ENCODE assay signal across 1 cellular context in the genomic region with DNA sequence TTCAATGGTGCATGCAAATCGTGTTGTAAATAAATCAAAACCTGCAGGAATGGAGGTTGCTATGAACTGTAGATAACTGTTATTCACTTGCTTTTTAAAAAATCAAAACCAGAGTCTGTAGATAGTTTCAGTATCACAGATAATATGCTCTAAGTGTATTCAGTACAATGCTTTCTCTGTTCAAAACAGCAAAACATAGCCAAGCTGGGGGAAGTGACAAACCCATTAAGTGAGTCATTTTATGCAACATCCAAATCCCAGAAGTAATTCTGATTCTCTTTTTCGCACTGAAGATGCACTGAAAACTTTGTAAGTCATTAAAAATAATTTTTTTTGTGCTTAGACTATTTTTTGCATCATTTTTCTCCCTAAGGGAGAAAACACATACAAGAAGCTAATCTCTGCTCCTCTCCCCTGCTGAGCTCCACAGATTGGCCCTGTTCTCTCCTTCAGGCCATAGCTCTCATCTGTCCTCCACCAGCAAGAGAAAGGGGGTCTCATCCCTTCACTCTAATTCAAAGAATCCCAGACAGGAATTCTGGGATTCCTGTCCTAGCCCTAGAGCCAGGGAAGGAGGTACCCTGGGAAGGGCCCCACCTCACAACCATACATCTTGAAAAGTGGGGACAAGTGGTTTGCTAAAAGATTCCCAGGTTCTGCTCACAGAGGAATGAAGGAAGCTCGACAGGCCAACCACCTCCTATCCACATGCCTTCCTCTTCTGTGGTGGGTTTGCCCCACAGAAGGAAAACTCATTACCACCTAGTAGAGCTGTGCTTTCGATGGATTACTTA.
TF ChIP-seq lines count a peak whose summit lies in the region.

No MANE protein-coding gene starts in this region.

TF ChIP-seq in GM12878, 131 proteins besides CTCF, POLR2A, EP300 and RAD21 (continued from another document and continues in another):
- TF ChIP-seq REST (IDR thresholded peaks at IDR 0.05; ENCODE audit: low read depth, low read length) (no peak), RAD51 (IDR thresholded peaks at IDR 0.05) (no peak), TAF1 (IDR thresholded peaks at IDR 0.05; ENCODE audit: borderline replicate concordance, low read depth, low read length) (no peak), RELA (IDR thresholded peaks at IDR 0.05; ENCODE audit: borderline replicate concordance, partially characterized antibody) (no peak), ZNF274 (IDR thresholded peaks at IDR 0.05; ENCODE audit: insufficient read depth, insufficient read length) (no peak), SIX5 (IDR thresholded peaks at IDR 0.05; ENCODE audit: low read depth, low read length, severe bottlenecking) (no peak), CBFB (IDR thresholded peaks at IDR 0.05; ENCODE audit: low read depth) (no peak), RCOR1 (conservative IDR thresholded peaks at IDR 0.05; ENCODE audit: low read depth, low read length) (no peak), YBX1 (IDR thresholded peaks at IDR 0.05) (no peak), BACH1 (IDR thresholded peaks at IDR 0.05; ENCODE audit: borderline replicate concordance) (peak; percentile 60; the same call in 1 of the 2 replicates), RBBP5 (conservative IDR thresholded peaks at IDR 0.05) (no peak), SMAD1 (IDR thresholded peaks at IDR 0.05; ENCODE audit: low read depth, partially characterized antibody) (peak; percentile 59), CBX5 (IDR thresholded peaks at IDR 0.05; ENCODE audit: low read depth) (no peak), GABPA (IDR thresholded peaks at IDR 0.05; ENCODE audit: low read depth) (no peak), TCF3 (IDR thresholded peaks at IDR 0.05; ENCODE audit: borderline replicate concordance, insufficient read depth, low read depth, low read length) (no peak), POLR2AphosphoS5 (IDR thresholded peaks at IDR 0.05; ENCODE audit: low read length) (no peak), MTA2 (IDR thresholded peaks at IDR 0.05; ENCODE audit: low read depth) (peak; percentile 93), CHD1 (IDR thresholded peaks at IDR 0.05; ENCODE audit: low read depth, low read length) (no peak), ZNF207 (IDR thresholded peaks at IDR 0.05; ENCODE audit: borderline replicate concordance) (no peak), CREM (IDR thresholded peaks at IDR 0.05; ENCODE audit: low read depth) (0 out of 2 replicates have a peak, but pooled peaks have one; percentile 12), MXI1 (IDR thresholded peaks at IDR 0.05; ENCODE audit: low read depth, low read length) (no peak), PAX8 (IDR thresholded peaks at IDR 0.05) (no peak)
- TF ChIP-seq, protein P1, sequence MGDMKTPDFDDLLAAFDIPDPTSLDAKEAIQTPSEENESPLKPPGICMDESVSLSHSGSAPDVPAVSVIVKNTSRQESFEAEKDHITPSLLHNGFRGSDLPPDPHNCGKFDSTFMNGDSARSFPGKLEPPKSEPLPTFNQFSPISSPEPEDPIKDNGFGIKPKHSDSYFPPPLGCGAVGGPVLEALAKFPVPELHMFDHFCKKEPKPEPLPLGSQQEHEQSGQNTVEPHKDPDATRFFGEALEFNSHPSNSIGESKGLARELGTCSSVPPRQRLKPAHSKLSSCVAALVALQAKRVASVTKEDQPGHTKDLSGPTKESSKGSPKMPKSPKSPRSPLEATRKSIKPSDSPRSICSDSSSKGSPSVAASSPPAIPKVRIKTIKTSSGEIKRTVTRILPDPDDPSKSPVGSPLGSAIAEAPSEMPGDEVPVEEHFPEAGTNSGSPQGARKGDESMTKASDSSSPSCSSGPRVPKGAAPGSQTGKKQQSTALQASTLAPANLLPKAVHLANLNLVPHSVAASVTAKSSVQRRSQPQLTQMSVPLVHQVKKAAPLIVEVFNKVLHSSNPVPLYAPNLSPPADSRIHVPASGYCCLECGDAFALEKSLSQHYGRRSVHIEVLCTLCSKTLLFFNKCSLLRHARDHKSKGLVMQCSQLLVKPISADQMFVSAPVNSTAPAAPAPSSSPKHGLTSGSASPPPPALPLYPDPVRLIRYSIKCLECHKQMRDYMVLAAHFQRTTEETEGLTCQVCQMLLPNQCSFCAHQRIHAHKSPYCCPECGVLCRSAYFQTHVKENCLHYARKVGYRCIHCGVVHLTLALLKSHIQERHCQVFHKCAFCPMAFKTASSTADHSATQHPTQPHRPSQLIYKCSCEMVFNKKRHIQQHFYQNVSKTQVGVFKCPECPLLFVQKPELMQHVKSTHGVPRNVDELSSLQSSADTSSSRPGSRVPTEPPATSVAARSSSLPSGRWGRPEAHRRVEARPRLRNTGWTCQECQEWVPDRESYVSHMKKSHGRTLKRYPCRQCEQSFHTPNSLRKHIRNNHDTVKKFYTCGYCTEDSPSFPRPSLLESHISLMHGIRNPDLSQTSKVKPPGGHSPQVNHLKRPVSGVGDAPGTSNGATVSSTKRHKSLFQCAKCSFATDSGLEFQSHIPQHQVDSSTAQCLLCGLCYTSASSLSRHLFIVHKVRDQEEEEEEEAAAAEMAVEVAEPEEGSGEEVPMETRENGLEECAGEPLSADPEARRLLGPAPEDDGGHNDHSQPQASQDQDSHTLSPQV (IDR thresholded peaks at IDR 0.05): peak; percentile 58; the same call in 1 of the 2 replicates
- TF ChIP-seq, protein P2, sequence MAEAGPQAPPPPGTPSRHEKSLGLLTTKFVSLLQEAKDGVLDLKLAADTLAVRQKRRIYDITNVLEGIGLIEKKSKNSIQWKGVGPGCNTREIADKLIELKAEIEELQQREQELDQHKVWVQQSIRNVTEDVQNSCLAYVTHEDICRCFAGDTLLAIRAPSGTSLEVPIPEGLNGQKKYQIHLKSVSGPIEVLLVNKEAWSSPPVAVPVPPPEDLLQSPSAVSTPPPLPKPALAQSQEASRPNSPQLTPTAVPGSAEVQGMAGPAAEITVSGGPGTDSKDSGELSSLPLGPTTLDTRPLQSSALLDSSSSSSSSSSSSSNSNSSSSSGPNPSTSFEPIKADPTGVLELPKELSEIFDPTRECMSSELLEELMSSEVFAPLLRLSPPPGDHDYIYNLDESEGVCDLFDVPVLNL (IDR thresholded peaks at IDR 0.05; ENCODE audit: low read depth, low read length): no peak
- TF ChIP-seq, protein P3, sequence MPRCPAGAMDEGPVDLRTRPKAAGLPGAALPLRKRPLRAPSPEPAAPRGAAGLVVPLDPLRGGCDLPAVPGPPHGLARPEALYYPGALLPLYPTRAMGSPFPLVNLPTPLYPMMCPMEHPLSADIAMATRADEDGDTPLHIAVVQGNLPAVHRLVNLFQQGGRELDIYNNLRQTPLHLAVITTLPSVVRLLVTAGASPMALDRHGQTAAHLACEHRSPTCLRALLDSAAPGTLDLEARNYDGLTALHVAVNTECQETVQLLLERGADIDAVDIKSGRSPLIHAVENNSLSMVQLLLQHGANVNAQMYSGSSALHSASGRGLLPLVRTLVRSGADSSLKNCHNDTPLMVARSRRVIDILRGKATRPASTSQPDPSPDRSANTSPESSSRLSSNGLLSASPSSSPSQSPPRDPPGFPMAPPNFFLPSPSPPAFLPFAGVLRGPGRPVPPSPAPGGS (IDR thresholded peaks at IDR 0.05; ENCODE audit: borderline replicate concordance, insufficient read depth, low read depth, low read length, poor library complexity, severe bottlenecking): no peak
- TF ChIP-seq, protein P4, sequence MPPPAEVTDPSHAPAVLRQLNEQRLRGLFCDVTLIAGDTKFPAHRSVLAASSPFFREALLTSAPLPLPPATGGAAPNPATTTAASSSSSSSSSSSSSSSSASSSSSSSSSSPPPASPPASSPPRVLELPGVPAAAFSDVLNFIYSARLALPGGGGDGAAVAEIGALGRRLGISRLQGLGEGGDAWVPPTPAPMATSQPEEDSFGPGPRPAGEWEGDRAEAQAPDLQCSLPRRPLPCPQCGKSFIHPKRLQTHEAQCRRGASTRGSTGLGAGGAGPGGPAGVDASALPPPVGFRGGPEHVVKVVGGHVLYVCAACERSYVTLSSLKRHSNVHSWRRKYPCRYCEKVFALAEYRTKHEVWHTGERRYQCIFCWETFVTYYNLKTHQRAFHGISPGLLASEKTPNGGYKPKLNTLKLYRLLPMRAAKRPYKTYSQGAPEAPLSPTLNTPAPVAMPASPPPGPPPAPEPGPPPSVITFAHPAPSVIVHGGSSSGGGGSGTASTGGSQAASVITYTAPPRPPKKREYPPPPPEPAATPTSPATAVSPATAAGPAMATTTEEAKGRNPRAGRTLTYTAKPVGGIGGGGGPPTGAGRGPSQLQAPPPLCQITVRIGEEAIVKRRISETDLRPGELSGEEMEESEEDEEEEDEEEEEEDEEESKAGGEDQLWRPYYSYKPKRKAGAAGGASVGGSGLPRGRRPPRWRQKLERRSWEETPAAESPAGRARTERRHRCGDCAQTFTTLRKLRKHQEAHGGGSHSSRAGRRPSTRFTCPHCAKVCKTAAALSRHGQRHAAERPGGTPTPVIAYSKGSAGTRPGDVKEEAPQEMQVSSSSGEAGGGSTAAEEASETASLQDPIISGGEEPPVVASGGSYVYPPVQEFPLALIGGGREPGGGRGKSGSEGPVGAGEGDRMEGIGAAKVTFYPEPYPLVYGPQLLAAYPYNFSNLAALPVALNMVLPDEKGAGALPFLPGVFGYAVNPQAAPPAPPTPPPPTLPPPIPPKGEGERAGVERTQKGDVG (CRISPR knock-in tag; IDR thresholded peaks at IDR 0.05): no peak
- TF ChIP-seq, protein P5, sequence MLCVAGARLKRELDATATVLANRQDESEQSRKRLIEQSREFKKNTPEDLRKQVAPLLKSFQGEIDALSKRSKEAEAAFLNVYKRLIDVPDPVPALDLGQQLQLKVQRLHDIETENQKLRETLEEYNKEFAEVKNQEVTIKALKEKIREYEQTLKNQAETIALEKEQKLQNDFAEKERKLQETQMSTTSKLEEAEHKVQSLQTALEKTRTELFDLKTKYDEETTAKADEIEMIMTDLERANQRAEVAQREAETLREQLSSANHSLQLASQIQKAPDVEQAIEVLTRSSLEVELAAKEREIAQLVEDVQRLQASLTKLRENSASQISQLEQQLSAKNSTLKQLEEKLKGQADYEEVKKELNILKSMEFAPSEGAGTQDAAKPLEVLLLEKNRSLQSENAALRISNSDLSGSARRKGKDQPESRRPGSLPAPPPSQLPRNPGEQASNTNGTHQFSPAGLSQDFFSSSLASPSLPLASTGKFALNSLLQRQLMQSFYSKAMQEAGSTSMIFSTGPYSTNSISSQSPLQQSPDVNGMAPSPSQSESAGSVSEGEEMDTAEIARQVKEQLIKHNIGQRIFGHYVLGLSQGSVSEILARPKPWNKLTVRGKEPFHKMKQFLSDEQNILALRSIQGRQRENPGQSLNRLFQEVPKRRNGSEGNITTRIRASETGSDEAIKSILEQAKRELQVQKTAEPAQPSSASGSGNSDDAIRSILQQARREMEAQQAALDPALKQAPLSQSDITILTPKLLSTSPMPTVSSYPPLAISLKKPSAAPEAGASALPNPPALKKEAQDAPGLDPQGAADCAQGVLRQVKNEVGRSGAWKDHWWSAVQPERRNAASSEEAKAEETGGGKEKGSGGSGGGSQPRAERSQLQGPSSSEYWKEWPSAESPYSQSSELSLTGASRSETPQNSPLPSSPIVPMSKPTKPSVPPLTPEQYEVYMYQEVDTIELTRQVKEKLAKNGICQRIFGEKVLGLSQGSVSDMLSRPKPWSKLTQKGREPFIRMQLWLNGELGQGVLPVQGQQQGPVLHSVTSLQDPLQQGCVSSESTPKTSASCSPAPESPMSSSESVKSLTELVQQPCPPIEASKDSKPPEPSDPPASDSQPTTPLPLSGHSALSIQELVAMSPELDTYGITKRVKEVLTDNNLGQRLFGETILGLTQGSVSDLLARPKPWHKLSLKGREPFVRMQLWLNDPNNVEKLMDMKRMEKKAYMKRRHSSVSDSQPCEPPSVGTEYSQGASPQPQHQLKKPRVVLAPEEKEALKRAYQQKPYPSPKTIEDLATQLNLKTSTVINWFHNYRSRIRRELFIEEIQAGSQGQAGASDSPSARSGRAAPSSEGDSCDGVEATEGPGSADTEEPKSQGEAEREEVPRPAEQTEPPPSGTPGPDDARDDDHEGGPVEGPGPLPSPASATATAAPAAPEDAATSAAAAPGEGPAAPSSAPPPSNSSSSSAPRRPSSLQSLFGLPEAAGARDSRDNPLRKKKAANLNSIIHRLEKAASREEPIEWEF (IDR thresholded peaks at IDR 0.05; ENCODE audit: insufficient replicate concordance, low read depth, low read length): no peak
- TF ChIP-seq, protein P6, sequence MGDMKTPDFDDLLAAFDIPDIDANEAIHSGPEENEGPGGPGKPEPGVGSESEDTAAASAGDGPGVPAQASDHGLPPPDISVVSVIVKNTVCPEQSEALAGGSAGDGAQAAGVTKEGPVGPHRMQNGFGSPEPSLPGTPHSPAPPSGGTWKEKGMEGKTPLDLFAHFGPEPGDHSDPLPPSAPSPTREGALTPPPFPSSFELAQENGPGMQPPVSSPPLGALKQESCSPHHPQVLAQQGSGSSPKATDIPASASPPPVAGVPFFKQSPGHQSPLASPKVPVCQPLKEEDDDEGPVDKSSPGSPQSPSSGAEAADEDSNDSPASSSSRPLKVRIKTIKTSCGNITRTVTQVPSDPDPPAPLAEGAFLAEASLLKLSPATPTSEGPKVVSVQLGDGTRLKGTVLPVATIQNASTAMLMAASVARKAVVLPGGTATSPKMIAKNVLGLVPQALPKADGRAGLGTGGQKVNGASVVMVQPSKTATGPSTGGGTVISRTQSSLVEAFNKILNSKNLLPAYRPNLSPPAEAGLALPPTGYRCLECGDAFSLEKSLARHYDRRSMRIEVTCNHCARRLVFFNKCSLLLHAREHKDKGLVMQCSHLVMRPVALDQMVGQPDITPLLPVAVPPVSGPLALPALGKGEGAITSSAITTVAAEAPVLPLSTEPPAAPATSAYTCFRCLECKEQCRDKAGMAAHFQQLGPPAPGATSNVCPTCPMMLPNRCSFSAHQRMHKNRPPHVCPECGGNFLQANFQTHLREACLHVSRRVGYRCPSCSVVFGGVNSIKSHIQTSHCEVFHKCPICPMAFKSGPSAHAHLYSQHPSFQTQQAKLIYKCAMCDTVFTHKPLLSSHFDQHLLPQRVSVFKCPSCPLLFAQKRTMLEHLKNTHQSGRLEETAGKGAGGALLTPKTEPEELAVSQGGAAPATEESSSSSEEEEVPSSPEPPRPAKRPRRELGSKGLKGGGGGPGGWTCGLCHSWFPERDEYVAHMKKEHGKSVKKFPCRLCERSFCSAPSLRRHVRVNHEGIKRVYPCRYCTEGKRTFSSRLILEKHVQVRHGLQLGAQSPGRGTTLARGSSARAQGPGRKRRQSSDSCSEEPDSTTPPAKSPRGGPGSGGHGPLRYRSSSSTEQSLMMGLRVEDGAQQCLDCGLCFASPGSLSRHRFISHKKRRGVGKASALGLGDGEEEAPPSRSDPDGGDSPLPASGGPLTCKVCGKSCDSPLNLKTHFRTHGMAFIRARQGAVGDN (IDR thresholded peaks at IDR 0.05): 0 out of 2 replicates have a peak, but pooled peaks have one; percentile 40
